In genomic region chr6:31185695-31186051, GRCh38 we compare ENCODE assay signal across 10 cellular contexts. TPM values are rescaled to one million over a fixed set of nuclear protein-coding genes. Genes with fewer than 3 reads are reported as not detected.
A peak's percentile ranks its signal among the peaks of the same experiment; 100 is the strongest.
DNase-seq lines count a peak whose midpoint lies in the region; ATAC-seq, FAIRE-seq and TF ChIP-seq lines count a peak whose summit lies in the region.
"Not testable (repeated sequence)": the region's sequence is repeated elsewhere in the genome, so short reads cannot be mapped to it uniquely, and the experiment has no call there.
"Had no signal": no experiment of that assay in that cellular context is flagged by ENCODE, and none has a peak within 500 bp of the region (broad histone marks: within the 10 kb centered on the region; RNA-seq: fewer than 3 reads in every experiment).

No MANE protein-coding gene starts in this region.

- not testable (repeated sequence) for H3K9me3 ChIP-seq in Peyer's patch, ascending aorta, esophagus muscularis mucosa, spleen, upper lobe of right lung

- H3K4me3 Mint-ChIP-seq in natural killer cell treated with Interleukin-12 subunit alpha and Interleukin-12 subunit beta and Interleukin-15 and Interleukin-18, amount 100 ng/mL, for 72 hours, result not testable (repeated sequence)

- not testable (repeated sequence) for DNase-seq in GM18507 (ENCODE audit: extremely low spot score, insufficient read length, low read depth); Peyer's patch; ascending aorta (ENCODE audit: low spot score in 2 of 2); esophagus muscularis mucosa (ENCODE audit: extremely low spot score); kidney epithelial cell (ENCODE audit: low read depth); natural killer cell treated with Interleukin-12 subunit alpha and Interleukin-12 subunit beta and Interleukin-15 and Interleukin-18, amount 100 ng/mL, for 72 hours (ENCODE audit: low spot score); spleen; upper lobe of right lung

- not testable (repeated sequence) for H3K27me3 Mint-ChIP-seq in natural killer cell treated with Interleukin-12 subunit alpha and Interleukin-12 subunit beta and Interleukin-15 and Interleukin-18, amount 100 ng/mL, for 72 hours

- 92% methylated on average over 4 of the region's 4 CpGs for WGBS in esophagus muscularis mucosa
- 60 to 81% (median 76%) methylated on average over 4 of the region's 4 CpGs for WGBS in spleen, 5 donors

- H3K27me3 ChIP-seq in Peyer's patch; ascending aorta; esophagus muscularis mucosa; kidney epithelial cell (ENCODE audit: control insufficient read depth, insufficient read depth, low read length); spleen (replicated peaks in 1 of 7); upper lobe of right lung: not testable (repeated sequence)

- H3K4me1 ChIP-seq in Peyer's patch, ascending aorta, esophagus muscularis mucosa, upper lobe of right lung: not testable (repeated sequence)
- H3K4me1 ChIP-seq in spleen, result peaks cover 0 to 10% (median 4%) of the 10 kb centered on the region in 6 donors

- ATAC-seq in natural killer cell treated with Interleukin-12 subunit alpha and Interleukin-12 subunit beta and Interleukin-15 and Interleukin-18, amount 100 ng/mL, for 72 hours, result peak; percentile 56 to 60
- ATAC-seq in upper lobe of right lung, result not testable (repeated sequence)

- H3K4me3 ChIP-seq in Peyer's patch (peak overlapping the region in 3 of 4 donors; percentile 23 to 59 (median 55)), ascending aorta (peak overlapping the region in 1 of 2 donors; percentile 33), esophagus muscularis mucosa (peak overlapping the region; percentile 10 to 37 (median 22)), kidney epithelial cell (ENCODE audit: low read depth, low read length) (peak overlapping the region; percentile 50), spleen (peak overlapping the region in 3 of 8 donors; percentile 7 to 52 (median 29)), upper lobe of right lung (peak overlapping the region; percentile 30)

- H3K36me3 Mint-ChIP-seq in natural killer cell treated with Interleukin-12 subunit alpha and Interleukin-12 subunit beta and Interleukin-15 and Interleukin-18, amount 100 ng/mL, for 72 hours, result not testable (repeated sequence)

- peak overlapping the region in 1 of 2 donors; percentile 60 for H3K27ac Mint-ChIP-seq in natural killer cell treated with Interleukin-12 subunit alpha and Interleukin-12 subunit beta and Interleukin-15 and Interleukin-18, amount 100 ng/mL, for 72 hours

- not testable (repeated sequence) for H3K9me3 Mint-ChIP-seq in natural killer cell treated with Interleukin-12 subunit alpha and Interleukin-12 subunit beta and Interleukin-15 and Interleukin-18, amount 100 ng/mL, for 72 hours

- peak; percentile 9 for FAIRE-seq in GM18507 (lab: Jason Lieb, UNC)

- H3K27ac ChIP-seq in Peyer's patch (peak overlapping the region; percentile 73 to 95 (median 88)), ascending aorta (peak overlapping the region; percentile 67 to 69), esophagus muscularis mucosa (replicated peaks in 1 of 4) (peak overlapping the region; percentile 41 to 70 (median 54)), spleen (peak overlapping the region in 7 of 8 donors; percentile 38 to 88 (median 76)), upper lobe of right lung (peak overlapping the region; percentile 76)

- intact Hi-C loops in ascending aorta (cut with DNase I); esophagus muscularis mucosa (cut with DNase I); spleen (cut with DNase I; ENCODE audit: low total_unique reads); upper lobe of right lung (cut with DNase I): not testable (repeated sequence)

- not testable (repeated sequence) for H3K4me1 Mint-ChIP-seq in natural killer cell treated with Interleukin-12 subunit alpha and Interleukin-12 subunit beta and Interleukin-15 and Interleukin-18, amount 100 ng/mL, for 72 hours (ENCODE audit: low read depth in 2 of 2)

- not testable (repeated sequence) for H3K36me3 ChIP-seq in Peyer's patch; ascending aorta; esophagus muscularis mucosa; kidney epithelial cell (ENCODE audit: control insufficient read depth, insufficient read depth, low read length); spleen; upper lobe of right lung

- not testable (repeated sequence) for TF ChIP-seq POLR2A in Peyer's patch (IDR thresholded peaks at IDR 0.05); esophagus muscularis mucosa (IDR thresholded peaks at IDR 0.05; ENCODE audit: low read depth); spleen (IDR thresholded peaks at IDR 0.05)

- TF ChIP-seq CTCF in Peyer's patch (IDR thresholded peaks at IDR 0.05); ascending aorta (IDR thresholded peaks at IDR 0.05); esophagus muscularis mucosa (IDR thresholded peaks at IDR 0.05); kidney epithelial cell (IDR thresholded peaks at IDR 0.05; ENCODE audit: insufficient read depth, low read length, poor library complexity, severe bottlenecking); spleen (IDR thresholded peaks at IDR 0.05 in 8 of 11, conservative IDR thresholded peaks at IDR 0.05 in 3 of 11); upper lobe of right lung (IDR thresholded peaks at IDR 0.05): not testable (repeated sequence)

- TF ChIP-seq EP300 in esophagus muscularis mucosa (IDR thresholded peaks at IDR 0.05), result not testable (repeated sequence)

RNA-seq across cellular contexts. Expression of gene POU5F1, which starts 15.2 kb away (rescaled TPM):
- total RNA-seq in Peyer's patch (100 to 1,000 TPM in 1 of 4 donors, 10 to 100 TPM in 3; 14.9 to 121 (median 45.0) TPM), ascending aorta (not detected), esophagus muscularis mucosa (1 to 10 TPM in 1 of 4 donors, not detected in 3; 1.3 TPM), kidney epithelial cell (0.21 and 0.68 TPM in 2 replicates), spleen (1 to 10 TPM in 5 of 7 donors, under 1 TPM in 2; 0.57 to 3.7 (median 1.3) TPM), upper lobe of right lung (2.8 TPM)
- total RNA-seq in natural killer cell treated with Interleukin-12 subunit alpha and Interleukin-12 subunit beta and Interleukin-15 and Interleukin-18, amount 100 ng/mL, for 72 hours, result under 1 TPM in 1 of 2 donors, not detected in 1; 0.21 TPM
- polyA plus RNA-seq in spleen, result 1 to 10 TPM; 1.2 to 3.2 (median 2.7) TPM
- total RNA-seq: CD8-positive, alpha-beta memory T cell; dermis microvascular lymphatic vessel endothelial cell had no signal
- polyA plus RNA-seq: CD8-positive, alpha-beta memory T cell had no signal

RNA-seq across cellular contexts. Expression of gene TCF19, which starts 27.3 kb away (rescaled TPM):
- total RNA-seq in Peyer's patch (10 to 100 TPM in 1 of 4 donors, 1 to 10 TPM in 3; 4.0 to 28.9 (median 7.1) TPM), ascending aorta (10.3 TPM), esophagus muscularis mucosa (1 to 10 TPM; 2.3 to 6.7 (median 5.8) TPM), kidney epithelial cell (6.4 and 10.1 TPM in 2 replicates), spleen (10 to 100 TPM in 4 of 7 donors, 1 to 10 TPM in 3; 6.6 to 12.6 (median 10.2) TPM), upper lobe of right lung (4.5 TPM)
- total RNA-seq in natural killer cell treated with Interleukin-12 subunit alpha and Interleukin-12 subunit beta and Interleukin-15 and Interleukin-18, amount 100 ng/mL, for 72 hours, result 10 to 100 TPM; 59.0 to 96.5 TPM
- polyA plus RNA-seq in spleen, result 1 to 10 TPM; 6.2 to 9.8 (median 7.1) TPM

RNA-seq across cellular contexts. Expression of gene CCHCR1, which starts 28.1 kb away (rescaled TPM):
- total RNA-seq in Peyer's patch, result 10 to 100 TPM; 28.3 to 86.6 (median 36.2) TPM
- 14.7 TPM for total RNA-seq in ascending aorta
- total RNA-seq in esophagus muscularis mucosa, result 10 to 100 TPM in 2 of 4 donors, 1 to 10 TPM in 2; 5.8 to 11.6 (median 9.4) TPM
- 16.4 and 20.2 TPM in 2 replicates for total RNA-seq in kidney epithelial cell
- total RNA-seq in natural killer cell treated with Interleukin-12 subunit alpha and Interleukin-12 subunit beta and Interleukin-15 and Interleukin-18, amount 100 ng/mL, for 72 hours, result 10 to 100 TPM; 29.2 to 54.1 TPM
- 10 to 100 TPM in 6 of 7 donors, 1 to 10 TPM in 1; 7.7 to 22.5 (median 17.8) TPM for total RNA-seq in spleen
- 10 to 100 TPM; 11.1 to 15.2 (median 11.7) TPM for polyA plus RNA-seq in spleen
- total RNA-seq in upper lobe of right lung, result 12.5 TPM

RNA-seq across cellular contexts. Expression of gene PSORS1C2, which starts 46.8 kb away (rescaled TPM):
- not detected for total RNA-seq in Peyer's patch
- total RNA-seq in ascending aorta, result 5.2 TPM
- not detected for total RNA-seq in esophagus muscularis mucosa
- not detected in 2 replicates for total RNA-seq in kidney epithelial cell
- not detected for total RNA-seq in natural killer cell treated with Interleukin-12 subunit alpha and Interleukin-12 subunit beta and Interleukin-15 and Interleukin-18, amount 100 ng/mL, for 72 hours
- total RNA-seq in spleen, result not detected
- not detected for polyA plus RNA-seq in spleen
- not detected for total RNA-seq in upper lobe of right lung
- total RNA-seq: CD8-positive, alpha-beta memory T cell; dermis microvascular lymphatic vessel endothelial cell had no signal
- polyA plus RNA-seq: CD8-positive, alpha-beta memory T cell had no signal
